ENCODE assay signal across 8 cellular contexts in the genomic region with DNA sequence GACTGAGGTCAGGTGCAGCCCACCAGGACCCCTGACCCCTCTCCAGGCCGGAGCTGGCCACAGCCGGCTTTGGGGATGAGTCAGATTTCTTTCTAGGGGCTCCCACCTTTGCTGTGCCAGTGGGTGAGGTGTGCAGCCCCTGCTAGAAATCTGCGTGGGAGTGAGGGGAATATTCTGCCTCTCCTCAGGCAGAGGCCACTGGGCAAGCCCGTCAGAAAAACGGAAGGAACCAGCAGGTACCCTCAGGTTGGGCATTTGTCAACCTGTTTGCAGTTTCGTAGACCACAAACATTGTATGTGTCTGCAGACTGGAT. TPM values are rescaled to one million over a fixed set of nuclear protein-coding genes. Genes with fewer than 3 reads are reported as not detected.
DNase-seq lines count a peak whose midpoint lies in the region; ATAC-seq, FAIRE-seq and TF ChIP-seq lines count a peak whose summit lies in the region.

No MANE protein-coding gene starts in this region.

- H3K27ac Mint-ChIP-seq in activated CD8-positive, alpha-beta T cell treated with anti-CD3 and anti-CD28 coated beads for 36 hours = no peak overlapping the region

- no peak overlapping the region for H2AFZ ChIP-seq in HCT116 (ENCODE audit: low read depth, low read length, poor library complexity, severe bottlenecking)
- H2AFZ ChIP-seq in smooth muscle cell (ENCODE audit: low read depth) = no peak overlapping the region

- no peak for TF ChIP-seq POLR2A in HCT116 (IDR thresholded peaks at IDR 0.05; ENCODE audit: borderline replicate concordance, extremely low read depth, insufficient read depth, insufficient read length)

- no peaks in the 10 kb centered on the region for H3K9me3 ChIP-seq in HCT116 (ENCODE audit: control insufficient read depth in 1 of 2, insufficient read depth in 1 of 2, low read depth in 1 of 2, low read length in 2 of 2)
- no peaks in the 10 kb centered on the region for H3K9me3 ChIP-seq in kidney (ENCODE audit: control insufficient read depth in 1 of 2, low read length in 2 of 2)
- no peaks in the 10 kb centered on the region for H3K9me3 ChIP-seq in smooth muscle cell (replicated peaks; ENCODE audit: low read depth)

- H3K27me3 ChIP-seq in HCT116 (ENCODE audit: insufficient read depth, low read length) (no peaks in the 10 kb centered on the region), smooth muscle cell (ENCODE audit: low read depth) (no peaks in the 10 kb centered on the region)

- no peak for ATAC-seq in HCT116
- ATAC-seq in left colon = no peak
- no peak for ATAC-seq in activated CD8-positive, alpha-beta T cell treated with anti-CD3 and anti-CD28 coated beads for 36 hours
- ATAC-seq in GM21367 (IDR thresholded peaks at IDR 0.05; ENCODE audit: unreplicated experiment) = no peak
- ATAC-seq in HG02970 (IDR thresholded peaks at IDR 0.05; ENCODE audit: low FRiP score, unreplicated experiment) = no peak

- DNase-seq in HCT116 (ENCODE audit: low read depth, low spot score) (no peak), kidney (peak; percentile 63), smooth muscle cell (lab: John Stamatoyannopoulos, UW; ENCODE audit: unreplicated experiment) (no peak), left colon (no peak)
- no peak for DNase-seq in activated CD8-positive, alpha-beta T cell treated with anti-CD3 and anti-CD28 coated beads for 36 hours

- H3F3A ChIP-seq in smooth muscle cell (ENCODE audit: low read depth) = peaks cover 7% of the 10 kb centered on the region

- peak overlapping the region; percentile 69; the same call in 1 of the 2 replicates for H3K9ac ChIP-seq in HCT116 (ENCODE audit: low read length)
- peak overlapping the region; percentile 52 to 96 for H3K9ac ChIP-seq in kidney (ENCODE audit: low read length in 2 of 2)
- H3K9ac ChIP-seq in smooth muscle cell (ENCODE audit: low read depth) = no peak overlapping the region

- peaks cover 18% of the 10 kb centered on the region for H3K27me3 Mint-ChIP-seq in activated CD8-positive, alpha-beta T cell treated with anti-CD3 and anti-CD28 coated beads for 36 hours

- POLR2A ChIA-PET in HCT116 (lab: Charles Lee) = interaction anchor here (1.1 kb wide), 1 partner anchor 104 kb away, joined by 3 read pairs; no protein-coding TSS in a partner anchor
- POLR2A ChIA-PET in activated CD8-positive, alpha-beta T cell treated with anti-CD3 and anti-CD28 coated beads for 36 hours (lab: Charles Lee) = no interaction called here

- H3K9me3 Mint-ChIP-seq in activated CD8-positive, alpha-beta T cell treated with anti-CD3 and anti-CD28 coated beads for 36 hours = no peaks in the 10 kb centered on the region

- CTCF ChIA-PET in HCT116 (lab: Charles Lee) = interaction anchor here (0.9 kb wide), 1 partner anchor 8 kb away, joined by 3 read pairs; no protein-coding TSS in a partner anchor
- CTCF ChIA-PET in activated CD8-positive, alpha-beta T cell treated with anti-CD3 and anti-CD28 coated beads for 36 hours (lab: Charles Lee) = interaction anchor here (1.0 to 7.6 kb wide), 4 partner anchors 8 to 104 kb away, joined by 3 to 58 read pairs (median 4); no protein-coding TSS in a partner anchor

- BruUV-seq in HCT116 (replicated peaks; lab: Mats Ljungman, UMichigan) = no TSS peak

- no peak for TF ChIP-seq RAD21 in HCT116 (IDR thresholded peaks at IDR 0.05; ENCODE audit: low read depth)

- 58% methylated on average over 6 of the region's 6 CpGs for whole genome bisulfite sequencing in smooth muscle cell (ENCODE audit: low lambda C conversion rate)

- RAD21 ChIA-PET in HCT116 (lab: Charles Lee; ENCODE audit: low non-redundant PET in 1 of 2, low total read pairs in 2 of 2, uncharacterized antibody in 2 of 2, unreplicated experiment in 2 of 2) = interaction anchor here in 1 of 2 experiments (0.7 to 1.3 kb wide), 3 partner anchors 102 to 134 kb away, joined by 3 read pairs; no protein-coding TSS in a partner anchor

- H3K4me3 Mint-ChIP-seq in activated CD8-positive, alpha-beta T cell treated with anti-CD3 and anti-CD28 coated beads for 36 hours = no peak overlapping the region

- H3K36me3 ChIP-seq in HCT116 (ENCODE audit: control insufficient read depth in 1 of 2, insufficient read depth in 2 of 2, low read length in 2 of 2) (no peaks in the 10 kb centered on the region), kidney (ENCODE audit: control insufficient read depth in 1 of 2, insufficient read depth in 2 of 2, low read length in 2 of 2) (no peaks in the 10 kb centered on the region), smooth muscle cell (ENCODE audit: low read depth) (no peaks in the 10 kb centered on the region)

- H3K27ac ChIP-seq in HCT116 (ENCODE audit: low read depth, low read length) (peak overlapping the region; percentile 72), angular gyrus (ENCODE audit: low read depth, low read length) (peak overlapping the region; percentile 81), kidney (ENCODE audit: low read depth in 2 of 2, low read length in 2 of 2) (peak overlapping the region; percentile 72 to 87), smooth muscle cell (ENCODE audit: low read depth) (no peak overlapping the region)

- H3K4me2 ChIP-seq in HCT116 (ENCODE audit: low read length) (peak overlapping the region; percentile 76), smooth muscle cell (peak overlapping the region; percentile 91)

- no peak for FAIRE-seq in kidney (lab: Jason Lieb, UNC)

- H3K36me3 Mint-ChIP-seq in activated CD8-positive, alpha-beta T cell treated with anti-CD3 and anti-CD28 coated beads for 36 hours (ENCODE audit: low read depth) = no peaks in the 10 kb centered on the region

- H3K4me1 Mint-ChIP-seq in activated CD8-positive, alpha-beta T cell treated with anti-CD3 and anti-CD28 coated beads for 36 hours (ENCODE audit: low read depth) = peaks cover 22% of the 10 kb centered on the region

- H3K79me2 ChIP-seq in HCT116 (ENCODE audit: insufficient read depth, low read length) = peaks cover 64% of the 10 kb centered on the region
- H3K79me2 ChIP-seq in smooth muscle cell (ENCODE audit: low read depth) = peaks cover 55% of the 10 kb centered on the region

- no peaks in the 10 kb centered on the region for H3K9me2 ChIP-seq in HCT116 (ENCODE audit: insufficient read depth)

- H4K20me1 ChIP-seq in HCT116 (ENCODE audit: insufficient read depth) (peaks cover 7% of the 10 kb centered on the region; the same call in 1 of the 2 replicates), smooth muscle cell (ENCODE audit: low read depth) (peaks cover 42% of the 10 kb centered on the region)

- TF ChIP-seq CTCF in HCT116 (IDR thresholded peaks at IDR 0.05 in 2 of 3, conservative IDR thresholded peaks at IDR 0.05 in 1 of 3; ENCODE audit: borderline replicate concordance in 1 of 3, insufficient read depth in 1 of 3, low read depth in 2 of 3, low read length in 2 of 3) (no peak), kidney (IDR thresholded peaks at IDR 0.05; ENCODE audit: borderline replicate concordance, extremely low read depth, insufficient read depth) (no peak), smooth muscle cell (IDR thresholded peaks at IDR 0.05; ENCODE audit: borderline replicate concordance, insufficient read depth, poor library complexity, severe bottlenecking) (no peak)
- TF ChIP-seq CTCF in activated CD8-positive, alpha-beta T cell treated with anti-CD3 and anti-CD28 coated beads for 36 hours (IDR thresholded peaks at IDR 0.05) = no peak

- H3K4me3 ChIP-seq in HCT116 (replicated peaks in 1 of 2; ENCODE audit: low read depth in 1 of 2, low read length in 2 of 2) (peak overlapping the region; percentile 71 to 76), kidney (ENCODE audit: low read length in 2 of 2) (peak overlapping the region; percentile 28 to 100), smooth muscle cell (peak overlapping the region; percentile 80)

- intact Hi-C loops in HCT116 (cut with micrococcal nuclease) (no loop called here), kidney (cut with DNase I) (no loop called here), left colon (cut with DNase I, micrococcal nuclease) (no loop called here)
- intact Hi-C loops in activated CD8-positive, alpha-beta T cell treated with anti-CD3 and anti-CD28 coated beads for 36 hours (cut with micrococcal nuclease) = no loop called here

- peaks cover 33 to 46% of the 10 kb centered on the region in 2 experiments for H3K4me1 ChIP-seq in HCT116 (ENCODE audit: control insufficient read depth in 1 of 2, insufficient read depth in 2 of 2, low read length in 2 of 2)
- H3K4me1 ChIP-seq in kidney (ENCODE audit: control insufficient read depth in 1 of 2, insufficient read depth in 1 of 2, low read depth in 1 of 2, low read length in 2 of 2) = peaks cover 8 to 17% of the 10 kb centered on the region in 2 donors
- peaks cover 8% of the 10 kb centered on the region for H3K4me1 ChIP-seq in smooth muscle cell (ENCODE audit: low read depth)

TF ChIP-seq in HCT116, 20 proteins besides CTCF, POLR2A, EP300 and RAD21:
- TF ChIP-seq, protein P1, sequence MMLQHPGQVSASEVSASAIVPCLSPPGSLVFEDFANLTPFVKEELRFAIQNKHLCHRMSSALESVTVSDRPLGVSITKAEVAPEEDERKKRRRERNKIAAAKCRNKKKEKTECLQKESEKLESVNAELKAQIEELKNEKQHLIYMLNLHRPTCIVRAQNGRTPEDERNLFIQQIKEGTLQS (IDR thresholded peaks at IDR 0.05) = no peak
- TF ChIP-seq EGR1 (IDR thresholded peaks at IDR 0.05; ENCODE audit: low read depth) = peak; percentile 53; the same call in 1 of the 2 replicates

RNA-seq across cellular contexts. Expression of a gene that starts 1.8 kb away (rescaled TPM):
- total RNA-seq in HCT116 (2021; ENCODE audit: unreplicated experiment) = 34.4 TPM
- 17.1 and 27.8 TPM in 2 replicates for polyA plus RNA-seq in HCT116 (2012)
- total RNA-seq in kidney = 78.3 TPM
- 55.9 TPM for polyA plus RNA-seq in kidney (ENCODE audit: insufficient read depth, low read depth, low replicate concordance)
- 26.8 and 34.3 TPM in 2 replicates for total RNA-seq in smooth muscle cell
- 31.3 and 35.7 TPM in 2 replicates for polyA plus RNA-seq in smooth muscle cell
- total RNA-seq in left colon = 10 to 100 TPM; 75.5 to 80.0 TPM
- total RNA-seq in activated CD8-positive, alpha-beta T cell treated with anti-CD3 and anti-CD28 coated beads for 36 hours = 1 to 10 TPM; 1.2 to 1.7 TPM

Comparison
In these comparisons a context has a peak if more than half of its experiments do, and no peak if none do; other contexts are left out.
1. RNA of a gene that starts 1.8 kb away (total RNA-seq): 75.5 to 80.0 TPM in left colon, 78.3 TPM in kidney (single experiment), 34.4 TPM in HCT116 (single experiment) and 26.8 to 34.3 TPM in smooth muscle cell; 1.2 to 1.7 TPM in activated CD8-positive, alpha-beta T cell treated with anti-CD3 and anti-CD28 coated beads for 36 hours; every median in the first group is over 10 times any median in the second.
2. Peak in every context shown above with its lines, with median percentiles within 50 percentile points of each other: H3K4me3 ChIP-seq.